ENCODE assay signal across 8 cellular contexts in genomic region chr11:46120711-46121327, GRCh38. TPM values are rescaled to one million over a fixed set of nuclear protein-coding genes. Genes with fewer than 3 reads are reported as not detected.
DNase-seq lines count a peak whose midpoint lies in the region; ATAC-seq and TF ChIP-seq lines count a peak whose summit lies in the region.

No MANE protein-coding gene starts in this region.

- H3K4me3 ChIP-seq in lower lobe of right lung = peak overlapping the region; percentile 72

- H3K9me3 ChIP-seq in lower lobe of right lung = no peaks in the 10 kb centered on the region

- no peaks in the 10 kb centered on the region for H3K27me3 ChIP-seq in lower lobe of right lung (ENCODE audit: low read depth)

- H3K27ac ChIP-seq in C4-2B (peak overlapping the region; percentile 92), lower lobe of right lung (peak overlapping the region; percentile 88)

- intact Hi-C loops in dendritic cell treated with granulocyte-macrophage colony-stimulating factor and Interleukin-4, amounts not matched to agents 40 ng/mL and 50 ng/mL, for 4 days (cut with micrococcal nuclease) = loop anchor here (10.0 kb wide), 1 partner anchor 194 kb away; no protein-coding TSS in a partner anchor
- intact Hi-C loops in lower lobe of right lung (cut with DNase I) = no loop called here

- H3K27me3 Mint-ChIP-seq in dendritic cell treated with granulocyte-macrophage colony-stimulating factor and Interleukin-4, amounts not matched to agents 40 ng/mL and 50 ng/mL, for 4 days = no peaks in the 10 kb centered on the region
- H3K27me3 Mint-ChIP-seq in stimulated activated naive CD8-positive, alpha-beta T cell treated with anti-CD3 and anti-CD28 coated beads, Interleukin-15, Interleukin-2, amounts not matched to agents 100 ng/mL and 50 ng/mL, for 24 hours = no peaks in the 10 kb centered on the region

- peak overlapping the region; percentile 96 for H3K27ac Mint-ChIP-seq in dendritic cell treated with granulocyte-macrophage colony-stimulating factor and Interleukin-4, amounts not matched to agents 40 ng/mL and 50 ng/mL, for 4 days
- H3K27ac Mint-ChIP-seq in stimulated activated naive CD8-positive, alpha-beta T cell treated with anti-CD3 and anti-CD28 coated beads, Interleukin-15, Interleukin-2, amounts not matched to agents 100 ng/mL and 50 ng/mL, for 24 hours = peak overlapping the region; percentile 91

- ATAC-seq in GM21786 (IDR thresholded peaks at IDR 0.05; ENCODE audit: unreplicated experiment) = peak; percentile 13
- peak; percentile 68 to 70 for ATAC-seq in lower lobe of right lung

- peaks cover 26% of the 10 kb centered on the region for H3K36me3 Mint-ChIP-seq in dendritic cell treated with granulocyte-macrophage colony-stimulating factor and Interleukin-4, amounts not matched to agents 40 ng/mL and 50 ng/mL, for 4 days (ENCODE audit: low read depth)
- no peaks in the 10 kb centered on the region for H3K36me3 Mint-ChIP-seq in stimulated activated naive CD8-positive, alpha-beta T cell treated with anti-CD3 and anti-CD28 coated beads, Interleukin-15, Interleukin-2, amounts not matched to agents 100 ng/mL and 50 ng/mL, for 24 hours (ENCODE audit: low read depth)

- H3K9me3 Mint-ChIP-seq in dendritic cell treated with granulocyte-macrophage colony-stimulating factor and Interleukin-4, amounts not matched to agents 40 ng/mL and 50 ng/mL, for 4 days = no peaks in the 10 kb centered on the region
- no peaks in the 10 kb centered on the region for H3K9me3 Mint-ChIP-seq in stimulated activated naive CD8-positive, alpha-beta T cell treated with anti-CD3 and anti-CD28 coated beads, Interleukin-15, Interleukin-2, amounts not matched to agents 100 ng/mL and 50 ng/mL, for 24 hours

- H3K4me1 Mint-ChIP-seq in dendritic cell treated with granulocyte-macrophage colony-stimulating factor and Interleukin-4, amounts not matched to agents 40 ng/mL and 50 ng/mL, for 4 days (ENCODE audit: low read depth) = peaks cover 31% of the 10 kb centered on the region
- peaks cover 53% of the 10 kb centered on the region for H3K4me1 Mint-ChIP-seq in stimulated activated naive CD8-positive, alpha-beta T cell treated with anti-CD3 and anti-CD28 coated beads, Interleukin-15, Interleukin-2, amounts not matched to agents 100 ng/mL and 50 ng/mL, for 24 hours (ENCODE audit: low read depth)

- TF ChIP-seq CTCF in C4-2B (conservative IDR thresholded peaks at IDR 0.05) (no peak), lower lobe of right lung (IDR thresholded peaks at IDR 0.05) (no peak)

- H3K4me1 ChIP-seq in lower lobe of right lung = peaks cover 34% of the 10 kb centered on the region

- DNase-seq in NCI-H1694 treated with DMSO at 0.1 percent for 48 hours (lab: John Stamatoyannopoulos, UW) (peak; percentile 77), T1000 (lab: John Stamatoyannopoulos, UW) (peak; percentile 52), lower lobe of right lung (peak; percentile 46), foreskin melanocyte (no peak)

- H3K4me3 Mint-ChIP-seq in dendritic cell treated with granulocyte-macrophage colony-stimulating factor and Interleukin-4, amounts not matched to agents 40 ng/mL and 50 ng/mL, for 4 days = peak overlapping the region; percentile 96
- peak overlapping the region; percentile 90 for H3K4me3 Mint-ChIP-seq in stimulated activated naive CD8-positive, alpha-beta T cell treated with anti-CD3 and anti-CD28 coated beads, Interleukin-15, Interleukin-2, amounts not matched to agents 100 ng/mL and 50 ng/mL, for 24 hours

- H3K36me3 ChIP-seq in lower lobe of right lung = no peaks in the 10 kb centered on the region

RNA-seq across cellular contexts. Expression of gene PHF21A, which starts 0.4 kb away (rescaled TPM):
- total RNA-seq in lower lobe of right lung = 48.4 TPM
